Comparison of ENCODE assay signal across 8 cellular contexts in the genomic region with DNA sequence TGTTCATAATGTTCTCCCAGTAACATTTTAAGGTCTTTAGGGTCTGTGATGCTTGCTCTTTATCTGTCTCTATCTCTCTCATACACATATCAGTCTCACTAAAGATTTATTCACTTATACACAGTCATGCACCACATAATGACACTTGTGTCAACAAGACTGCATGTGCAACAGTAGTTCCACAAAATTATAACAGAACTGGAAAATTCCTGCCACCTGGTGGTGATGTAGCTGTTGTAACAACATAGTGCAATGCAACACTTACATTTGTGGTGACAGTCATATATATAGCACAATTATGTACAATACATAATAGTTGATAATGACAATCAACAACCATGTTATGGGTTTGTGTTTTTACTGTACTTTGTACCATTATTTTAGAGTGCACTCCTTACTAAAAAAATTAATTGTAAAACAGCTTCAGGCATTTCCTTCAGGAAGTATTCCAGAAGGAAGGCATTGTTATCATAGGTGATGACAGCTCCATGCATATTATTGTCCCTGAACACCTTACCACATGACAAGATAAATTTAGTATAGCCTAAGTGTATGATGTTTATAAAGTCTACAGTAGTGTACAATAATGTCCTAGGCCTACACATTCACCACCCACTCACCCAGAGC. TPM values are rescaled to one million over a fixed set of nuclear protein-coding genes. Genes with fewer than 3 reads are reported as not detected.
DNase-seq lines count a peak whose midpoint lies in the region; ATAC-seq and TF ChIP-seq lines count a peak whose summit lies in the region.

No MANE protein-coding gene starts in this region.

- no peak overlapping the region for H3K4me3 Mint-ChIP-seq in Caco-2 (ENCODE audit: unreplicated experiment)
- no peak overlapping the region for H3K4me3 Mint-ChIP-seq in HFFc6

- ATAC-seq in HG02852 (IDR thresholded peaks at IDR 0.05; ENCODE audit: unreplicated experiment): no peak

- peak; percentile 50 to 53 for TF ChIP-seq CTCF in Caco-2 (IDR thresholded peaks at IDR 0.05; ENCODE audit: insufficient read depth in 1 of 2, low read depth in 1 of 2, low read length in 1 of 2, severe bottlenecking in 1 of 2, unreplicated experiment in 1 of 2)
- peak; percentile 75 for TF ChIP-seq CTCF in HFFc6 (IDR thresholded peaks at IDR 0.05)

- DNase-seq in Caco-2 (peak in 1 of 2 experiments; percentile 60), HFFc6 (peak; percentile 30), SIG-M5 (lab: John Stamatoyannopoulos, UW) (peak; percentile 10), glomerular endothelial cell (ENCODE audit: extremely low read depth, low read depth, low spot score) (peak; percentile 2), nucleus accumbens (lab: John Stamatoyannopoulos, UW) (no peak)
- no peak for DNase-seq in central memory CD4-positive, alpha-beta T cell
- no peak for DNase-seq in stimulated activated CD4-positive, alpha-beta T cell treated with anti-CD3 and anti-CD28 coated beads, Interleukin-2, amount 100 ng/mL, for 48 hours

- H3K27ac Mint-ChIP-seq in Caco-2 (ENCODE audit: unreplicated experiment) (no peak overlapping the region), HFFc6 (no peak overlapping the region)

- H3K4me1 ChIP-seq in Caco-2: no peaks in the 10 kb centered on the region

- H3K9me3 Mint-ChIP-seq in Caco-2 (ENCODE audit: unreplicated experiment) (peaks cover 21% of the 10 kb centered on the region), HFFc6 (no peaks in the 10 kb centered on the region)

- intact Hi-C loops in Caco-2 (cut with micrococcal nuclease; ENCODE audit: unreplicated experiment): loop anchor here (1.0 to 2.0 kb wide), 3 partner anchors 306 to 521 kb away; a partner anchor contains a TSS

- H3K36me3 Mint-ChIP-seq in Caco-2 (ENCODE audit: insufficient read depth, unreplicated experiment): no peaks in the 10 kb centered on the region
- no peaks in the 10 kb centered on the region for H3K36me3 Mint-ChIP-seq in HFFc6 (ENCODE audit: low read depth)

- H3K4me1 Mint-ChIP-seq in Caco-2 (ENCODE audit: low read depth, unreplicated experiment) (peaks cover 7% of the 10 kb centered on the region), HFFc6 (ENCODE audit: low read depth) (no peaks in the 10 kb centered on the region)

- no peaks in the 10 kb centered on the region for H3K9me3 ChIP-seq in Caco-2

- CTCF ChIA-PET in Caco-2 (lab: Charles Lee): interaction anchor here (0.6 to 1.0 kb wide), 4 partner anchors 103 to 348 kb away, joined by 3 to 5 read pairs (median 4); no protein-coding TSS in a partner anchor

- no peaks in the 10 kb centered on the region for H3K36me3 ChIP-seq in Caco-2 (ENCODE audit: control insufficient read depth, insufficient read depth, low read length)

- BruUV-seq in Caco-2 (replicated peaks; lab: Mats Ljungman, UMichigan): no TSS peak

- no peak overlapping the region for H3K4me3 ChIP-seq in Caco-2 (ENCODE audit: low read depth, low read length)

- H3K27me3 Mint-ChIP-seq in Caco-2 (ENCODE audit: insufficient read depth, unreplicated experiment): peaks cover 9% of the 10 kb centered on the region
- H3K27me3 Mint-ChIP-seq in HFFc6 (ENCODE audit: insufficient read depth): no peaks in the 10 kb centered on the region; the same call in 1 of the 2 replicates

- POLR2A ChIA-PET in Caco-2 (lab: Charles Lee): no interaction called here

- H3K27me3 ChIP-seq in Caco-2 (replicated peaks; ENCODE audit: control insufficient read depth, insufficient read depth, low read length): no peaks in the 10 kb centered on the region

RNA-seq across cellular contexts. Expression of a gene that starts 8.1 kb away (rescaled TPM):
- total RNA-seq in Caco-2 (2022) (0.52 and 0.72 TPM in 2 replicates), glomerular endothelial cell (not detected in 2 replicates)
- total RNA-seq in HFFc6 (2021; fragmentation: NEBNext Ultra II Directional; extraction: Animal tissue kit (Norgen Biotek cat#: 25700)): not detected

RNA-seq across cellular contexts. Expression of a gene that starts 24.0 kb away (rescaled TPM):
- total RNA-seq in Caco-2 (2022): not detected in 2 replicates
- total RNA-seq in HFFc6 (2021; fragmentation: NEBNext Ultra II Directional; extraction: Animal tissue kit (Norgen Biotek cat#: 25700)): not detected
- total RNA-seq in glomerular endothelial cell: not detected in 2 replicates

Comparison
In these comparisons a context has a peak if more than half of its experiments do, and no peak if none do; other contexts are left out.
1. DNase-seq: peak in HFFc6 (single experiment), SIG-M5 (single experiment) and glomerular endothelial cell (single experiment); none in nucleus accumbens (0 of 56), central memory CD4-positive, alpha-beta T cell (single experiment) and stimulated activated CD4-positive, alpha-beta T cell treated with anti-CD3 and anti-CD28 coated beads, Interleukin-2, amount 100 ng/mL, for 48 hours (0 of 2).